ENCODE assay signal across 1 cellular context in the genomic region with DNA sequence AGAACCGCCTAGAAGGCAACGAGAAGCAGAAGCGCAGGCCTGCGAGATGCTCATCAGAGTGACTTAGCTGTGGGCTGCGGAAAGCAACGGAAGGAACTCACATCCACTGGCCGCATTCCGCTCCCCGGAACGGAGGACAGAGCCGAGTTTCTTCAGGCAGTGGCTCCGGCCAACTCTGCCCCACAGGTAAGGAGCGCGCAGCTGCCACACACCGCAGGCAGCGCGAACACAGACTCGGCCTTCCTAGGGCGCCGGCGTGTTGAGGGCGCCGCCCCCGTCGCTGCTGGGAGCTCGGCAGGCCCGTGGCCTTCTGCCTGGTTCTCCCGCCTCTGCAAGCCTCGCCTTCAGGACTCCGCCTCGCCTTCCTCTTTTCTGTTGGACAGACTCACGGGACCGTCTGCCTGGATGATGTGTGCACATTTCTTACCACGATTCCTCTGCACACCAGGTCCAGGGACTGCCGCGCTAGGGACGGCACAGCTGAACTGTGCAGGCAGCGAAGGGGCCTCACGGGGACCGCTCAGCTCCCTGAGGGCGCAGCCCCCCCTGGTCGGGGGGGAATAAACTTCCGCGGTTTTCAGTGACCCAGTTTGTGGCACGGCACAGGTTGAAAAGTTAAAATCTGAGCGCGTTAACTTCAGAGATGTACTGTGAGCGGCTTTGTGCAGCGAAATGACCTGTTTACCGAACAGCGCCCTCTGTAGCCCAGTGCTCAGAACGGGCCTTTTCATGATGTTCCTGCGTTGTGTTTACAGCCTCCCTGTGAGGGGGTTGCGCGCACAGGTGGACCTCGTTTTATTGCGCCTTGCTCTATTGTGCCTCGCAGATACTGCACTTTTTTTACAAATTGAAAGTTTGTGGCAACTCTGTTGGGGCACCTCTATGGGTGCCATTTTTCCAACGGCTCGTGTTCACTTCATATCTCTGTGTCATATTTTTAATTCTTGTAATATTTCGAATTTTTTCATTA.
A peak's percentile ranks its signal among the peaks of the same experiment; 100 is the strongest.
TF ChIP-seq lines count a peak whose summit lies in the region.

No MANE protein-coding gene starts in this region.

TF ChIP-seq in Ishikawa, 13 proteins besides CTCF, POLR2A, EP300 and RAD21 (continued from another document):
- TF ChIP-seq FOXM1 (IDR thresholded peaks at IDR 0.05; ENCODE audit: borderline replicate concordance, low read depth): 0 out of 2 replicates have a peak, but pooled peaks have one; percentile 9
